ENCODE assay signal across 12 cellular contexts in the genomic region with DNA sequence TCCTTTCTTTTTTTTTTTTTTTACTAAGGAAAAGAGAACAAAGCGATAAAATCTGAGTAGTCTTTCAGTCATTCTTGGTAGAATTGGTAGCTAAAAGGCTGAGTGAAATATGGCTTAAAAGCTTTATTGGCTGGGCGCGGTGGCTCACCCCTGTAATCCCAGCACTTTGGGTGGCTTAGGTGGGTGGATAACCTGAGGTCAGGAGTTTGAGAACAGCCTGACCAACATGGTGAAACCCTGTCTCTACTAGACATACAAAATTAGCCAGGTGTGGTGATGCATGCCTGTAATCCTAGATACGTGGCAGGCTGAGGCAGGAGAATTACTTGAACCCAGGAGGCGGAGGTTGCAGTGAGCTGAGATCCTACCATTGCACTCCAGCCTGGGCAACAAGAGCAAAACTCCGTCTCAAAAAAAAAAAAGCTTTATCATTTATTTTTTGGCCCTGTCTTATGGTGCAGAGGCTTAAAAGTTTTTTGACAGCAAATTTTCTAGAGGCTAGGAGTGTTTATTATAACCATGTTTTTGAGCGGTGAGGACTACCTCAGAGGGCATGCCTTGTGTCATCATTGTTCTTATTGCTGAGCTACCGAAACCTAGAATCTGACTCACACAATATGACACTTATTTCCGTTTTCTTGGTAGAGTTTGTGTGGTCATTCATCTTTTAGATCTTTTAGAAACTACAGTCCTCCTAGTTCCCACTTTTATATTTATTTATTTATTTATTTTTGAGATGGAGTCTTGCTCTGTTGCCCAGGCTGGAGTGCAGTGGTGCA. TPM values are rescaled to one million over a fixed set of nuclear protein-coding genes. Genes with fewer than 3 reads are reported as not detected.
DNase-seq lines count a peak whose midpoint lies in the region; ATAC-seq, FAIRE-seq and TF ChIP-seq lines count a peak whose summit lies in the region.
"Had no signal": no experiment of that assay in that cellular context is flagged by ENCODE, and none has a peak within 500 bp of the region (broad histone marks: within the 10 kb centered on the region; RNA-seq: fewer than 3 reads in every experiment).

No MANE protein-coding gene starts in this region.

- in situ Hi-C loops in KBM-7 (cut with MboI; ENCODE audit: low pct_unique_long_range_greater_than_20kb, low sequenced_read_pairs) (no loop called here), K562 (cut with MboI) (no loop called here)

- TF ChIP-seq POLR2A in K562 (conservative IDR thresholded peaks at IDR 0.05), result no peak

- DNase-seq in EH (ENCODE audit: low read depth), result peak; percentile 64
- peak; percentile 12 for DNase-seq in KBM-7
- DNase-seq in K562 (ENCODE audit: extremely low read depth in 1 of 4, low spot score in 3 of 4), result no peak
- DNase-seq in left lung, result no peak
- no peak for DNase-seq in NCI-H187 (lab: John Stamatoyannopoulos, UW)
- DNase-seq: hypothalamus; NCI-H1092; NK-92 treated with Interleukin-12 subunit alpha and Interleukin-12 subunit beta, amount 100 ng/mL, for 24 hours had no signal

- no peak overlapping the region for H2AFZ ChIP-seq in K562 (ENCODE audit: low read depth, low read length)

- H3K27ac ChIP-seq in K562 (ENCODE audit: extremely low read depth, low read depth, low read length), result no peak overlapping the region
- H3K27ac ChIP-seq in left lung, result peak overlapping the region in 1 of 2 donors; percentile 67

- no peak overlapping the region for H3K9ac ChIP-seq in K562 (ENCODE audit: insufficient read depth in 1 of 2, low read depth in 2 of 2, low read length in 2 of 2)

- no peak for ATAC-seq in K562
- peak; percentile 32 for ATAC-seq in left lung
- ATAC-seq in GM19023 (IDR thresholded peaks at IDR 0.05; ENCODE audit: unreplicated experiment), result no peak
- no peak for ATAC-seq in GM21447 (IDR thresholded peaks at IDR 0.05; ENCODE audit: unreplicated experiment)
- ATAC-seq in GM19467 (IDR thresholded peaks at IDR 0.05; ENCODE audit: unreplicated experiment), result no peak

- no peak for TF ChIP-seq RAD21 in K562 (CRISPR knock-in tag; conservative IDR thresholded peaks at IDR 0.05 in 1 of 2, IDR thresholded peaks at IDR 0.05 in 1 of 2)

- CTCF ChIA-PET in K562 (lab: Yijun Ruan, JAX; ENCODE audit: low intra/inter-chr PET ratio), result no interaction called here

- H3K27me3 ChIP-seq in K562 (ENCODE audit: control insufficient read depth in 2 of 2, insufficient read depth in 2 of 2, low read length in 2 of 2) (no peaks in the 10 kb centered on the region), left lung (no peaks in the 10 kb centered on the region)

- POLR2A ChIA-PET in K562 (lab: Yijun Ruan, JAX), result interaction anchor here (0.6 to 1.6 kb wide), 7 partner anchors 14 to 1398 kb away, joined by 3 to 5 read pairs (median 3); no protein-coding TSS in a partner anchor

- 56% methylated on average over 9 of the region's 9 CpGs for WGBS in K562 (ENCODE audit: insufficient coverage, low coverage, missing lambda C conversion rate)

- no peak for TF ChIP-seq EP300 in K562 (IDR thresholded peaks at IDR 0.05; ENCODE audit: low read length)

- no TSS peak for BruUV-seq in K562 (replicated peaks; lab: Mats Ljungman, UMichigan)

- H3K9me3 ChIP-seq in K562 (replicated peaks; ENCODE audit: control insufficient read depth, insufficient read depth, low read depth, low read length) (no peaks in the 10 kb centered on the region), left lung (no peaks in the 10 kb centered on the region)

- no peak for FAIRE-seq in K562 (lab: Jason Lieb, UNC)

- no peaks in the 10 kb centered on the region for H3K4me1 ChIP-seq in K562 (replicated peaks in 1 of 2; ENCODE audit: control insufficient read depth in 2 of 2, insufficient read depth in 2 of 2, low read length in 2 of 2)
- peaks cover 2 to 36% of the 10 kb centered on the region in 2 donors for H3K4me1 ChIP-seq in left lung

- no peaks in the 10 kb centered on the region for H3K79me2 ChIP-seq in K562 (ENCODE audit: control insufficient read depth, insufficient read depth, low read length)

- H3K36me3 ChIP-seq in K562 (ENCODE audit: control insufficient read depth, insufficient read depth, low read length) (no peaks in the 10 kb centered on the region), left lung (peaks cover 0 to 4% of the 10 kb centered on the region in 2 donors)

- H4K20me1 ChIP-seq in K562 (replicated peaks; ENCODE audit: control insufficient read depth, insufficient read depth, low read length), result no peaks in the 10 kb centered on the region

- no peak for TF ChIP-seq CTCF in K562 (IDR thresholded peaks at IDR 0.05 in 2 of 3, conservative IDR thresholded peaks at IDR 0.05 in 1 of 3; ENCODE audit: insufficient read depth in 2 of 3, low read depth in 1 of 3, low read length in 3 of 3)
- TF ChIP-seq CTCF in left lung (IDR thresholded peaks at IDR 0.05), result no peak

- H3K4me2 ChIP-seq in K562 (ENCODE audit: insufficient read depth, low read length), result no peak overlapping the region

- no peaks in the 10 kb centered on the region for H3K9me1 ChIP-seq in K562 (ENCODE audit: control insufficient read depth, insufficient read depth, low read length)

- H3K4me3 ChIP-seq in K562 (no peak overlapping the region), left lung (no peak overlapping the region)
- H3K4me3 ChIP-seq: coronary artery had no signal

- intact Hi-C loops in K562 (cut with micrococcal nuclease), result no loop called here
- intact Hi-C loops in left lung (cut with DNase I), result no loop called here

TF ChIP-seq in K562, 482 proteins besides CTCF, POLR2A, EP300 and RAD21:
- TF ChIP-seq, protein P1, sequence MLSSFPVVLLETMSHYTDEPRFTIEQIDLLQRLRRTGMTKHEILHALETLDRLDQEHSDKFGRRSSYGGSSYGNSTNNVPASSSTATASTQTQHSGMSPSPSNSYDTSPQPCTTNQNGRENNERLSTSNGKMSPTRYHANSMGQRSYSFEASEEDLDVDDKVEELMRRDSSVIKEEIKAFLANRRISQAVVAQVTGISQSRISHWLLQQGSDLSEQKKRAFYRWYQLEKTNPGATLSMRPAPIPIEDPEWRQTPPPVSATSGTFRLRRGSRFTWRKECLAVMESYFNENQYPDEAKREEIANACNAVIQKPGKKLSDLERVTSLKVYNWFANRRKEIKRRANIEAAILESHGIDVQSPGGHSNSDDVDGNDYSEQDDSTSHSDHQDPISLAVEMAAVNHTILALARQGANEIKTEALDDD (IDR thresholded peaks at IDR 0.05), result peak; percentile 67; the same call in 1 of the 2 replicates
- TF ChIP-seq, protein P2, sequence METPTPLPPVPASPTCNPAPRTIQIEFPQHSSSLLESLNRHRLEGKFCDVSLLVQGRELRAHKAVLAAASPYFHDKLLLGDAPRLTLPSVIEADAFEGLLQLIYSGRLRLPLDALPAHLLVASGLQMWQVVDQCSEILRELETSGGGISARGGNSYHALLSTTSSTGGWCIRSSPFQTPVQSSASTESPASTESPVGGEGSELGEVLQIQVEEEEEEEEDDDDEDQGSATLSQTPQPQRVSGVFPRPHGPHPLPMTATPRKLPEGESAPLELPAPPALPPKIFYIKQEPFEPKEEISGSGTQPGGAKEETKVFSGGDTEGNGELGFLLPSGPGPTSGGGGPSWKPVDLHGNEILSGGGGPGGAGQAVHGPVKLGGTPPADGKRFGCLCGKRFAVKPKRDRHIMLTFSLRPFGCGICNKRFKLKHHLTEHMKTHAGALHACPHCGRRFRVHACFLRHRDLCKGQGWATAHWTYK (CRISPR knock-in tag; IDR thresholded peaks at IDR 0.05), result no peak
- TF ChIP-seq PBX2 (CRISPR knock-in tag; IDR thresholded peaks at IDR 0.05; ENCODE audit: low read depth) (no peak), PBX2 (tag; conservative IDR thresholded peaks at IDR 0.05; ENCODE audit: low read depth) (0 out of 2 replicates have a peak, but pooled peaks have one; percentile 16), MEIS2 (IDR thresholded peaks at IDR 0.05; ENCODE audit: partially characterized antibody) (peak; percentile 36)

RNA-seq across cellular contexts. Expression of gene KIF1B, which starts 41.1 kb away (rescaled TPM):
- total RNA-seq in K562 (2011; cell fraction: chromatin; rRNA removed; ENCODE audit: low replicate concordance), result 31.2 and 82.9 TPM in 2 replicates
- 17.6 and 18.5 TPM in 2 replicates for total RNA-seq in K562 (2011; cell fraction: nucleolus; rRNA removed)
- total RNA-seq in K562 (2011; cell fraction: nucleoplasm; rRNA removed), result 35.7 and 51.7 TPM in 2 replicates
- total RNA-seq in K562 (2014; rRNA removed), result 8.9 and 12.3 TPM in 2 replicates
- 14.8 and 16.0 TPM in 2 replicates for total RNA-seq in K562 (2014; rRNA removed; fragmentation: Illumina TruSeq; extraction: Trizol)
- 11.1 and 13.2 TPM in 2 replicates for total RNA-seq in K562 (2015; rRNA removed; fragmentation: Illumina TruSeq; extraction: Trizol)
- 19.8 and 20.0 TPM in 2 replicates for total RNA-seq in K562 (2021)
- polyA plus RNA-seq in K562 (2011; rRNA removed), result 11.9 and 14.8 TPM in 2 replicates
- polyA plus RNA-seq in K562 (2011; cell fraction: cytosol; rRNA removed), result 8.2 and 12.3 TPM in 2 replicates
- 10.1 and 10.2 TPM in 2 replicates for polyA plus RNA-seq in K562 (2011; cell fraction: nucleus; rRNA removed)
- polyA plus RNA-seq in K562 (2012), result 9.4 and 12.2 TPM in 2 replicates
- polyA plus RNA-seq in K562 (2014; fragmentation: Illumina TruSeq; extraction: Trizol), result 14.8 and 15.8 TPM in 2 replicates
- polyA plus RNA-seq in K562 (2014; fragmentation: Nextera tagmentation; extraction: Ambion mirVana), result 1 to 10 TPM; 2.8 to 3.1 TPM
- 8.9 and 9.6 TPM in 2 replicates for polyA plus RNA-seq in K562 (2014; rRNA removed)
- 25.2 and 29.9 TPM in 2 replicates for polyA minus RNA-seq in K562 (2011; rRNA and poly(A)+ RNA removed)
- 14.1 and 16.4 TPM in 2 replicates for polyA minus RNA-seq in K562 (2011; cell fraction: cytosol; rRNA and poly(A)+ RNA removed)
- 9.7 and 22.9 TPM in 2 replicates for polyA minus RNA-seq in K562 (2011; cell fraction: nucleus; rRNA and poly(A)+ RNA removed)
- total RNA-seq in left lung, result 10 to 100 TPM; 45.0 to 46.7 TPM

Comparison
In these comparisons a context has a peak if more than half of its experiments do, and no peak if none do; other contexts are left out.
1. DNase-seq: peak in EH (single experiment) and KBM-7 (single experiment); none in K562 (0 of 4), left lung (0 of 2) and NCI-H187 (0 of 2).